In the genomic region with DNA sequence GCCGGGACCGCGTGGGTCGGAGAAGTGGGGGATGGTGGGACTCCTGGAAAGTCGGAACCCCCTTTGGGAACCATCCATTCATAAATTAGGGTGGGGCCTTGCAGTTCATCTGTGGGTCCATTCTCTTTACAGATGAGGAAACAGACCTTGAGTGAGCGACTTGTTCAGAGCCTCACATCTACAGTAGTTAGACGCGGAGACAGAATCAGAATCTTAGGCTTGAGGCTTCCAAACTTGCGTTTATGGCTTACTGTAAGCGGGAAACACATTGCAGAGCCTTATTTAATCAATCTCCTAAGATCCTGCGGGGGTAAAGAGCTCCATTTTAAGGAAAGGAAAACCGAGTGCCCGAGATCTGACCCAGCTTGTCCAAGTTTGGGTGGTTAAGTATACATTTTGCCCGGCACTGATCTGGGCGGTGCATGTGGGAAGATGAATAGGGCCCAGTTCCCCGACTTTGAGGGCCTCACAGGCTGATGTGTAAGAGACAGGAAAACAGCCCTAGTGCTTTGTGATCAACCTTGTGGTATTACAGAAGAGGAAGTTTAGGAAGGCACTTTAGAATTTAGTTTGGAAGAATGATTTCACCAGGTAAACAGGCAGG, we compare ENCODE assay signal across 8 cellular contexts. TPM values are rescaled to one million over a fixed set of nuclear protein-coding genes. Genes with fewer than 3 reads are reported as not detected.
DNase-seq lines count a peak whose midpoint lies in the region; ATAC-seq and TF ChIP-seq lines count a peak whose summit lies in the region.

No MANE protein-coding gene starts in this region.

- intact Hi-C loops in CD8-positive, alpha-beta T cell (cut with DNase I, micrococcal nuclease): loop anchor here (2.0 to 5.0 kb wide), 11 partner anchors 15 to 1911 kb away; partner anchors contain the start of genes DNAJC21 (in 2 of the 2), MTMR12 (in 2 of the 2), C5orf22 (in 1 of the 2) and DROSHA (in 1 of the 2)
- intact Hi-C loops in thyroid gland (cut with DNase I): no loop called here

- peak in 4 of 7 experiments; percentile 6 to 53 (median 14) for DNase-seq in CD8-positive, alpha-beta T cell
- peak; percentile 82 for DNase-seq in MV-4-11 (lab: John Stamatoyannopoulos, UW)
- peak; percentile 11 for DNase-seq in effector CD4-positive, alpha-beta T cell
- DNase-seq in thyroid gland: peak in 1 of 2 donors; percentile 8

- peak overlapping the region; percentile 86 to 94 for H3K9ac ChIP-seq in mucosa of rectum (ENCODE audit: low read depth in 1 of 2, low read length in 2 of 2)

- no peak for TF ChIP-seq CTCF in CD8-positive, alpha-beta T cell (IDR thresholded peaks at IDR 0.05)
- TF ChIP-seq CTCF in WI38 (IDR thresholded peaks at IDR 0.05; ENCODE audit: low read depth, low read length): no peak
- TF ChIP-seq CTCF in thyroid gland (IDR thresholded peaks at IDR 0.05): no peak

- H3K27ac Mint-ChIP-seq in CD8-positive, alpha-beta T cell: no peak overlapping the region

- peaks cover 31% of the 10 kb centered on the region for H3K4me1 ChIP-seq in CD8-positive, alpha-beta T cell (ENCODE audit: insufficient read depth, low read length)
- H3K4me1 ChIP-seq in mucosa of rectum (ENCODE audit: control insufficient read depth in 2 of 2, insufficient read depth in 2 of 2, low read length in 2 of 2): peaks cover 11 to 23% of the 10 kb centered on the region in 2 donors
- H3K4me1 ChIP-seq in thyroid gland: peaks cover 14 to 16% of the 10 kb centered on the region in 2 donors

- 0 to 1% methylated on average over 15 to 16 of the region's 16 CpGs for WGBS in thyroid gland, 2 donors

- no peaks in the 10 kb centered on the region for H3K27me3 ChIP-seq in CD8-positive, alpha-beta T cell (ENCODE audit: insufficient read depth, low read length)
- H3K27me3 ChIP-seq in mucosa of rectum (ENCODE audit: control insufficient read depth in 2 of 2, insufficient read depth in 2 of 2, low read length in 2 of 2): no peaks in the 10 kb centered on the region
- H3K27me3 ChIP-seq in thyroid gland: no peaks in the 10 kb centered on the region

- no peaks in the 10 kb centered on the region for H3K9me3 Mint-ChIP-seq in CD8-positive, alpha-beta T cell

- H3K4me1 Mint-ChIP-seq in CD8-positive, alpha-beta T cell (ENCODE audit: low read depth): peaks cover 34% of the 10 kb centered on the region

- H3K27me3 Mint-ChIP-seq in CD8-positive, alpha-beta T cell (ENCODE audit: low read depth): no peaks in the 10 kb centered on the region

- peak; percentile 30 for ATAC-seq in CD8-positive, alpha-beta T cell
- ATAC-seq in GM21515 (IDR thresholded peaks at IDR 0.05; ENCODE audit: unreplicated experiment): peak; percentile 32
- no peak for ATAC-seq in HG03196 (IDR thresholded peaks at IDR 0.05; ENCODE audit: unreplicated experiment)

- H3K27ac ChIP-seq in CD8-positive, alpha-beta T cell (ENCODE audit: low read depth, low read length): peak overlapping the region; percentile 72
- H3K27ac ChIP-seq in mucosa of rectum (ENCODE audit: low read depth in 2 of 2, low read length in 2 of 2) (peak overlapping the region; percentile 97 to 98), thyroid gland (peak overlapping the region; percentile 46 to 85 (median 85))

- no peaks in the 10 kb centered on the region for H3K36me3 ChIP-seq in CD8-positive, alpha-beta T cell (ENCODE audit: insufficient read depth, low read length)
- H3K36me3 ChIP-seq in mucosa of rectum (ENCODE audit: control insufficient read depth in 2 of 2, insufficient read depth in 2 of 2, low read length in 2 of 2): peaks cover 9 to 15% of the 10 kb centered on the region in 2 donors
- H3K36me3 ChIP-seq in thyroid gland: peaks cover 7 to 8% of the 10 kb centered on the region in 2 donors

- no peaks in the 10 kb centered on the region for H3K9me3 ChIP-seq in CD8-positive, alpha-beta T cell (ENCODE audit: low read length)
- H3K9me3 ChIP-seq in mucosa of rectum (ENCODE audit: control insufficient read depth in 2 of 2, low read length in 2 of 2) (no peaks in the 10 kb centered on the region), thyroid gland (no peaks in the 10 kb centered on the region)

- H3K4me3 Mint-ChIP-seq in CD8-positive, alpha-beta T cell: no peak overlapping the region

- H3K36me3 Mint-ChIP-seq in CD8-positive, alpha-beta T cell: peaks cover 18% of the 10 kb centered on the region

- POLR2A ChIA-PET in CD8-positive, alpha-beta T cell (lab: Charles Lee): interaction anchor here (1.0 to 1.4 kb wide), 3 partner anchors 555 to 571 kb away, joined by 3 to 5 read pairs (median 3); partner anchors contain the start of gene AMACR

- no peak for TF ChIP-seq POLR2A in thyroid gland (IDR thresholded peaks at IDR 0.05)

- CTCF ChIA-PET in CD8-positive, alpha-beta T cell (lab: Charles Lee): interaction anchor here (1.2 kb wide), 1 partner anchor 17 kb away, joined by 3 read pairs; no protein-coding TSS in a partner anchor

- H3K4me3 ChIP-seq in CD8-positive, alpha-beta T cell (ENCODE audit: low read depth, low read length): peak overlapping the region; percentile 91
- H3K4me3 ChIP-seq in WI38 (ENCODE audit: low read depth, low read length) (peak overlapping the region; percentile 65), mucosa of rectum (ENCODE audit: low read length in 2 of 2) (peak overlapping the region; percentile 99 to 100), thyroid gland (replicated peaks in 1 of 3) (peak overlapping the region; percentile 14 to 70 (median 45))

RNA-seq across cellular contexts. Expression of gene TARS1, which starts 0.6 kb away (rescaled TPM):
- total RNA-seq in CD8-positive, alpha-beta T cell: 10 to 100 TPM; 27.9 to 31.4 TPM
- 10 to 100 TPM; 78.3 to 96.6 (median 81.1) TPM for total RNA-seq in thyroid gland

Comparison
In these comparisons a context has a peak if more than half of its experiments do, and no peak if none do; other contexts are left out.
1. H3K4me3 ChIP-seq: peak in every context shown above with its lines; median percentile 100 in mucosa of rectum; 91 in CD8-positive, alpha-beta T cell; 65 in WI38; 45 in thyroid gland.